In the genomic region with DNA sequence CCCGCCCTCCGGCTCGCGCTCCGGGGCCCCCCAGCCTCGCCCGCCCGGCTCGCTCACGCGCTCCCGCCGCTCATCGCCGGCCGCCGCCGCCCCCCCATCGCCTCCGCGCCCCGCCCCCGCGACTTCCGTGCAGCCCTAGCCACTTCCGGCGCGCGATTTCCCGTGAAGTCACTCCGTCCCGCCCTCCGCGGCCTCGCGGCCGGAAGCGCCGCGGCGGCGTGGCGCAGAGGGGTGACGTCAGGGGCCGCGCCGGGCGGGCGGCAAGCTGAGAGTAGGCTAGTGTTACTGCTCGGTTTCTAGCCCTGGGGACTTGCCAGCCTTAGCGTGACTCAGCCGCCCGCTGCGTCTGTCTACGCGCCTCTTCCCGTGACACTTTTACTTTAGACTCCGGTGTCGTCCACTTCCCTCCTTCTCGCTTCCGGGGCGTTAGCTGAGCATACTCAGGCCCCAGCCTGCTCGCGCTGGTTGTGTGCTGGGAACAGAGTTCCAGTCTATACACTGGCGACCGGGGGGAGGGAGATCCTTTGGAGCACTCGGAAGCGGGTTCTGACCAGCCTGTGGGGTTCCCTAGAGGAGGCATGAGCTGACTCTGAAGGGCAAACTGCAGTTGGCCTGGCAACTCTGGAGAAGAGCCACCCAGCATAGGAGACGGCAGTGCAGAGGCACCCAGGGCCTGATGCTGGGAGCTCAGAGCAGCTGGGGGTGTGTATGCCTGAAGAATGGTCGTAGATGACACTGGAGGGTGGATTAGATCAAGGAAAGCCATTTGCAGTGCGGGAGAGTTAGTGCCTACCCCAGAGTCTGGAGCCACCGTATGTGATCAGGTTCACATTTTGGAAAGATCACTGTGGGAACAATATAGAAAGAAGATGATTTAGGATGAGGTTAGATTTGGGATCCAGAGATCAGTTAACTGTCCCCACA, we compare ENCODE assay signal across 8 cellular contexts. TPM values are rescaled to one million over a fixed set of nuclear protein-coding genes. Genes with fewer than 3 reads are reported as not detected.
DNase-seq lines count a peak whose midpoint lies in the region; ATAC-seq and TF ChIP-seq lines count a peak whose summit lies in the region.

TSS of gene PURB (minus strand) at position 137 of the 924 bp plus-strand sequence. CDS start 182 bp downstream, outside the sequence.

- ATAC-seq in GM21786 (IDR thresholded peaks at IDR 0.05; ENCODE audit: unreplicated experiment) (peak; percentile 84), Panc1 (peak; percentile 97), esophagus mucosa (peak; percentile 97)
- ATAC-seq in activated T-cell treated with anti-CD3 and anti-CD28 coated beads, Interleukin-2, amount 50 U/mL, for 4 hours: peak; percentile 95

- TSS peak; percentile 94 for BruUV-seq in Panc1 (replicated peaks; lab: Mats Ljungman, UMichigan)

- peak within 1 kb of the TSS; percentile 98 for H3K27ac ChIP-seq in KMS-11
- H3K27ac ChIP-seq in Panc1 (ENCODE audit: low read length): peak within 1 kb of the TSS; percentile 98
- H3K27ac ChIP-seq in muscle layer of colon (ENCODE audit: low read depth, low read length): peak within 1 kb of the TSS; percentile 98

- H3K27me3 Mint-ChIP-seq in activated T-cell treated with anti-CD3 and anti-CD28 coated beads, Interleukin-2, amount 50 U/mL, for 4 hours (ENCODE audit: low read depth): no peaks in the 10 kb centered on the region

- H3K9me3 ChIP-seq in Panc1 (ENCODE audit: control insufficient read depth, insufficient read depth, low read depth, low read length) (no peaks in the 10 kb centered on the region), muscle layer of colon (ENCODE audit: low read length) (no peaks in the 10 kb centered on the region)

- POLR2A ChIA-PET in Panc1 (lab: Charles Lee): interaction anchor here (0.5 to 1.1 kb wide), 8 partner anchors 9 to 749 kb away, joined by 3 to 8 read pairs (median 5); partner anchors contain the start of gene CCM2

- in situ Hi-C loops in Panc1 (cut with HindIII; ENCODE audit: low pct_unique_long_range_greater_than_20kb, low sequenced_read_pairs): no loop called here

- H3K4me3 Mint-ChIP-seq in activated T-cell treated with anti-CD3 and anti-CD28 coated beads, Interleukin-2, amount 50 U/mL, for 4 hours: peak within 1 kb of the TSS; percentile 90

- peaks cover 51% of the 10 kb centered on the region for H3K4me1 ChIP-seq in KMS-11 (ENCODE audit: low read depth, poor library complexity, severe bottlenecking)
- peaks cover 37% of the 10 kb centered on the region for H3K4me1 ChIP-seq in Panc1 (ENCODE audit: control insufficient read depth, insufficient read depth, low read length)
- H3K4me1 ChIP-seq in muscle layer of colon (ENCODE audit: insufficient read depth, low read length): peaks cover 38% of the 10 kb centered on the region

- TF ChIP-seq CTCF in KMS-11 (conservative IDR thresholded peaks at IDR 0.05; ENCODE audit: low read depth, low read length) (no peak; the same call in 1 of the 2 replicates), Panc1 (IDR thresholded peaks at IDR 0.05) (no peak)

- H3K27me3 ChIP-seq in KMS-11 (ENCODE audit: insufficient read depth, low read depth) (no peaks in the 10 kb centered on the region), Panc1 (ENCODE audit: control insufficient read depth, insufficient read depth, low read length) (no peaks in the 10 kb centered on the region), muscle layer of colon (ENCODE audit: control insufficient read depth in 1 of 2, insufficient read depth in 2 of 2, low read length in 2 of 2) (no peaks in the 10 kb centered on the region)

- DNase-seq in DMS79 (lab: John Stamatoyannopoulos, UW): peak; percentile 92
- peak; percentile 95 for DNase-seq in Panc1 (ENCODE audit: low read depth, low spot score)
- DNase-seq in activated T-cell treated with anti-CD3 and anti-CD28 coated beads, Interleukin-2, amount 50 U/mL, for 4 hours: peak; percentile 96
- DNase-seq in stimulated activated CD8-positive, alpha-beta memory T cell treated with anti-CD3 and anti-CD28 coated beads, Interleukin-7, amount 100 ng/mL, for 1 hour (ENCODE audit: low read depth in 2 of 2): peak; percentile 97

- H3K4me1 Mint-ChIP-seq in activated T-cell treated with anti-CD3 and anti-CD28 coated beads, Interleukin-2, amount 50 U/mL, for 4 hours (ENCODE audit: low read depth): peaks cover 42% of the 10 kb centered on the region

- peak within 1 kb of the TSS; percentile 89 for H3K4me2 ChIP-seq in KMS-11

- H4K20me1 ChIP-seq in KMS-11 (ENCODE audit: insufficient read depth): 0 out of 2 replicates have a peak, but pooled peaks cover 3% of the 10 kb centered on the region

- CTCF ChIA-PET in Panc1 (lab: Charles Lee): no interaction called here

- H2AFZ ChIP-seq in KMS-11 (ENCODE audit: low read depth): peak within 1 kb of the TSS; percentile 61

- H3K9me3 Mint-ChIP-seq in activated T-cell treated with anti-CD3 and anti-CD28 coated beads, Interleukin-2, amount 50 U/mL, for 4 hours: no peaks in the 10 kb centered on the region

- peak within 1 kb of the TSS; percentile 94 for H3K9ac ChIP-seq in KMS-11
- peak within 1 kb of the TSS; percentile 100 for H3K9ac ChIP-seq in muscle layer of colon (ENCODE audit: low read length)

- peaks cover 21% of the 10 kb centered on the region for H3K36me3 Mint-ChIP-seq in activated T-cell treated with anti-CD3 and anti-CD28 coated beads, Interleukin-2, amount 50 U/mL, for 4 hours (ENCODE audit: insufficient read depth)

- H3K4me3 ChIP-seq in KMS-11 (IDR thresholded peaks at IDR 0.05; ENCODE audit: insufficient read depth, low read depth, low read length): no peak within 1 kb of the TSS
- peak within 1 kb of the TSS; percentile 81 to 83 for H3K4me3 ChIP-seq in Panc1 (ENCODE audit: low read depth in 2 of 2, low read length in 2 of 2)
- peak within 1 kb of the TSS; percentile 88 to 96 for H3K4me3 ChIP-seq in muscle layer of colon (ENCODE audit: low read depth in 1 of 2, low read length in 2 of 2)

- H3K36me3 ChIP-seq in KMS-11 (ENCODE audit: insufficient read depth) (no peaks in the 10 kb centered on the region), Panc1 (ENCODE audit: control insufficient read depth, insufficient read depth, low read length) (peaks cover 6% of the 10 kb centered on the region), muscle layer of colon (ENCODE audit: insufficient read depth, low read length) (peaks cover 11% of the 10 kb centered on the region)

- H3K79me2 ChIP-seq in KMS-11 (ENCODE audit: insufficient read depth, low read depth): peaks cover 42% of the 10 kb centered on the region

- intact Hi-C loops in Panc1 (cut with micrococcal nuclease; ENCODE audit: unreplicated experiment): no loop called here

RNA-seq across cellular contexts. Expression of gene PURB, which starts in this region (rescaled TPM):
- total RNA-seq in Panc1 (2021; ENCODE audit: unreplicated experiment) (25.2 TPM), esophagus mucosa (19.4 TPM)
- polyA plus RNA-seq in Panc1 (2012; ENCODE audit: insufficient read length): 9.8 TPM
- total RNA-seq in activated T-cell treated with anti-CD3 and anti-CD28 coated beads, Interleukin-2, amount 50 U/mL, for 4 hours: 10 to 100 TPM; 28.9 to 34.4 (median 30.6) TPM
